Comparison of ENCODE assay signal across 8 cellular contexts in genomic region chr2:157628532-157629415, GRCh38. TPM values are rescaled to one million over a fixed set of nuclear protein-coding genes. Genes with fewer than 3 reads are reported as not detected.
DNase-seq lines count a peak whose midpoint lies in the region; ATAC-seq and TF ChIP-seq lines count a peak whose summit lies in the region.

ACVR1C (minus strand) TSS chr2:157628864; CDS start chr2:157628644, 220 bp downstream.

- H4K8ac ChIP-seq in trophoblast cell (ENCODE audit: low read depth, low read length): no peak within 1 kb of the TSS

- H3K9me3 ChIP-seq in SK-N-SH: no peaks in the 10 kb centered on the region
- H3K9me3 ChIP-seq in heart left ventricle: no peaks in the 10 kb centered on the region
- peaks cover 2% of the 10 kb centered on the region for H3K9me3 ChIP-seq in trophoblast cell (ENCODE audit: insufficient read depth, low read depth, low read length)
- no peaks in the 10 kb centered on the region for H3K9me3 ChIP-seq in tibial nerve

- H3F3A ChIP-seq in SK-N-SH (replicated peaks; ENCODE audit: insufficient read depth): peaks cover 5% of the 10 kb centered on the region

- H4K91ac ChIP-seq in trophoblast cell (ENCODE audit: low read depth, low read length): no peak within 1 kb of the TSS

- H2BK120ac ChIP-seq in trophoblast cell (ENCODE audit: insufficient read depth, low read length, poor library complexity): no peak within 1 kb of the TSS

- H3K4me1 ChIP-seq in SK-N-SH (ENCODE audit: control insufficient read depth in 1 of 2, insufficient read depth in 2 of 2, low read depth in 1 of 2, low read length in 1 of 2) (peaks cover 0 to 10% of the 10 kb centered on the region in 2 experiments; a peak in 1 of 4 replicates), heart left ventricle (peaks cover 0 to 14% (median 3%) of the 10 kb centered on the region in 12 donors), trophoblast cell (ENCODE audit: control insufficient read depth in 1 of 2, insufficient read depth in 2 of 2, low read length in 2 of 2) (peaks cover 6% of the 10 kb centered on the region in 2 experiments), tibial nerve (peaks cover 0 to 17% (median 4%) of the 10 kb centered on the region in 4 donors)

- peaks cover 28% of the 10 kb centered on the region for H3K4me1 Mint-ChIP-seq in activated naive CD8-positive, alpha-beta T cell treated with anti-CD3 and anti-CD28 coated beads, Interleukin-2, amount 50 U/mL, for 24 hours

- H3K36me3 ChIP-seq in SK-N-SH (replicated peaks in 1 of 2; ENCODE audit: control insufficient read depth in 1 of 2, insufficient read depth in 2 of 2, low read length in 1 of 2) (no peaks in the 10 kb centered on the region), heart left ventricle (no peaks in the 10 kb centered on the region), trophoblast cell (ENCODE audit: control insufficient read depth in 1 of 2, insufficient read depth in 2 of 2, low read length in 2 of 2) (no peaks in the 10 kb centered on the region), tibial nerve (no peaks in the 10 kb centered on the region)

- H3K79me2 ChIP-seq in SK-N-SH (ENCODE audit: insufficient read depth) (no peaks in the 10 kb centered on the region), trophoblast cell (ENCODE audit: control insufficient read depth, insufficient read depth, low read length, poor library complexity) (no peaks in the 10 kb centered on the region)

- no peaks in the 10 kb centered on the region for H3K36me3 Mint-ChIP-seq in activated naive CD8-positive, alpha-beta T cell treated with anti-CD3 and anti-CD28 coated beads, Interleukin-2, amount 50 U/mL, for 24 hours (ENCODE audit: low read depth)

- intact Hi-C loops in heart left ventricle (cut with DNase I): no loop called here

- peak; percentile 82 for ATAC-seq in GM21737 (IDR thresholded peaks at IDR 0.05; ENCODE audit: unreplicated experiment)
- ATAC-seq in activated naive CD8-positive, alpha-beta T cell treated with anti-CD3 and anti-CD28 coated beads, Interleukin-2, amount 50 U/mL, for 24 hours: peak; percentile 79
- peak; percentile 47 to 95 (median 87) for ATAC-seq in heart left ventricle

- H3K4me3 ChIP-seq in SK-N-SH (ENCODE audit: low read depth in 2 of 2, low read length in 1 of 2) (peak within 1 kb of the TSS; percentile 58 to 63), heart left ventricle (peak within 1 kb of the TSS; percentile 19 to 67 (median 54)), trophoblast cell (ENCODE audit: low read depth, low read length) (peak within 1 kb of the TSS; percentile 39), tibial nerve (peak within 1 kb of the TSS; percentile 36 to 55 (median 51))

- CTCF ChIA-PET in SK-N-SH (lab: Yijun Ruan, JAX): interaction anchor here (0.6 to 5.4 kb wide), 32 partner anchors 9 to 1125 kb away, joined by 3 to 34 read pairs (median 4); no protein-coding TSS in a partner anchor

- TF ChIP-seq EP300 in SK-N-SH (IDR thresholded peaks at IDR 0.05; ENCODE audit: borderline replicate concordance in 1 of 2, low read depth in 1 of 2, low read length in 1 of 2) (no peak), tibial nerve (IDR thresholded peaks at IDR 0.05) (no peak)

- no peak within 1 kb of the TSS for H3K18ac ChIP-seq in trophoblast cell (ENCODE audit: low read length)

- POLR2A ChIA-PET in SK-N-SH (lab: Yijun Ruan, JAX): interaction anchor here (0.7 kb wide), 1 partner anchor 344 kb away, joined by 4 read pairs; no protein-coding TSS in a partner anchor

- no peaks in the 10 kb centered on the region for H3K79me1 ChIP-seq in trophoblast cell (ENCODE audit: low read length)

- H2AFZ ChIP-seq in SK-N-SH (ENCODE audit: low read depth): peak within 1 kb of the TSS; percentile 85; the same call in 1 of the 2 replicates
- H2AFZ ChIP-seq in trophoblast cell (ENCODE audit: insufficient read depth, low read length, poor library complexity): peak within 1 kb of the TSS; percentile 78

- peak within 1 kb of the TSS; percentile 61 for H3K27ac Mint-ChIP-seq in activated naive CD8-positive, alpha-beta T cell treated with anti-CD3 and anti-CD28 coated beads, Interleukin-2, amount 50 U/mL, for 24 hours

- H4K20me1 ChIP-seq in SK-N-SH (ENCODE audit: insufficient read depth): no peaks in the 10 kb centered on the region

- no peak for TF ChIP-seq RAD21 in SK-N-SH (IDR thresholded peaks at IDR 0.05; ENCODE audit: low read length)

- H3K4me2 ChIP-seq in SK-N-SH: peak within 1 kb of the TSS; percentile 93
- H3K4me2 ChIP-seq in trophoblast cell (ENCODE audit: low read length): peak within 1 kb of the TSS; percentile 86

- WGBS in SK-N-SH (ENCODE audit: low lambda C conversion rate): 2% methylated on average over 20 of the region's 76 CpGs
- WGBS in heart left ventricle, 4 donors: 1 to 3% (median 1%) methylated on average over 10 to 76 of the region's 76 CpGs
- WGBS in trophoblast cell (ENCODE audit: extremely low coverage, insufficient coverage, insufficient read length): no CpG with 5 or more reads among the region's 76 CpGs
- WGBS in tibial nerve, 2 donors: 1 to 3% methylated on average over 47 of the region's 76 CpGs

- H2BK5ac ChIP-seq in trophoblast cell (ENCODE audit: low read depth, low read length, poor library complexity): no peak within 1 kb of the TSS

- DNase-seq in Daoy (ENCODE audit: low read depth): peak; percentile 74
- peak; percentile 33 for DNase-seq in KG1 (lab: John Stamatoyannopoulos, UW)
- DNase-seq in SK-N-SH: peak; percentile 92
- DNase-seq in activated naive CD8-positive, alpha-beta T cell treated with anti-CD3 and anti-CD28 coated beads, Interleukin-2, amount 50 U/mL, for 24 hours: peak; percentile 67
- DNase-seq in heart left ventricle: peak; percentile 34 to 63 (median 40)
- DNase-seq in trophoblast cell: peak; percentile 67
- peak in 1 of 2 donors; percentile 29 for DNase-seq in tibial nerve (ENCODE audit: low spot score in 2 of 2)

- TF ChIP-seq CTCF in SK-N-SH (IDR thresholded peaks at IDR 0.05) (peak; percentile 72), heart left ventricle (IDR thresholded peaks at IDR 0.05) (peak; percentile 24 to 58 (median 37)), tibial nerve (IDR thresholded peaks at IDR 0.05) (peak; percentile 24 to 41 (median 29))

- peaks cover 16% of the 10 kb centered on the region for H3K27me3 ChIP-seq in SK-N-SH (ENCODE audit: insufficient read depth)
- peaks cover 0 to 21% (median 8%) of the 10 kb centered on the region in 9 donors for H3K27me3 ChIP-seq in heart left ventricle
- peaks cover 8% of the 10 kb centered on the region for H3K27me3 ChIP-seq in trophoblast cell (ENCODE audit: insufficient read depth, low read length)
- peaks cover 0 to 13% of the 10 kb centered on the region in 2 donors for H3K27me3 ChIP-seq in tibial nerve

- no peak within 1 kb of the TSS for H3K4ac ChIP-seq in trophoblast cell (ENCODE audit: low read depth, low read length)

- no peaks in the 10 kb centered on the region for H3K9me2 ChIP-seq in SK-N-SH

- no peak within 1 kb of the TSS for H3K9ac ChIP-seq in SK-N-SH
- H3K9ac ChIP-seq in trophoblast cell (ENCODE audit: low read length): peak within 1 kb of the TSS; percentile 36

- no peak within 1 kb of the TSS for H2AK5ac ChIP-seq in trophoblast cell (ENCODE audit: low read length)

- peaks cover 24% of the 10 kb centered on the region for H3K27me3 Mint-ChIP-seq in activated naive CD8-positive, alpha-beta T cell treated with anti-CD3 and anti-CD28 coated beads, Interleukin-2, amount 50 U/mL, for 24 hours

- H4K12ac ChIP-seq in trophoblast cell (ENCODE audit: low read depth, low read length): no peak within 1 kb of the TSS

- no peak within 1 kb of the TSS for H2BK12ac ChIP-seq in trophoblast cell (ENCODE audit: low read length)

- H3K4me3 Mint-ChIP-seq in activated naive CD8-positive, alpha-beta T cell treated with anti-CD3 and anti-CD28 coated beads, Interleukin-2, amount 50 U/mL, for 24 hours: peak within 1 kb of the TSS; percentile 77

- H3K14ac ChIP-seq in trophoblast cell (ENCODE audit: low read length): no peak within 1 kb of the TSS

- peaks cover 4% of the 10 kb centered on the region for H3K9me3 Mint-ChIP-seq in activated naive CD8-positive, alpha-beta T cell treated with anti-CD3 and anti-CD28 coated beads, Interleukin-2, amount 50 U/mL, for 24 hours

- H3K23ac ChIP-seq in trophoblast cell (ENCODE audit: low read length): no peak within 1 kb of the TSS

- TF ChIP-seq POLR2A in heart left ventricle (IDR thresholded peaks at IDR 0.05) (no peak), tibial nerve (IDR thresholded peaks at IDR 0.05) (no peak)

- H3K27ac ChIP-seq in SK-N-SH (ENCODE audit: low read depth in 2 of 2, low read length in 1 of 2) (no peak within 1 kb of the TSS), heart left ventricle (peak within 1 kb of the TSS in 2 of 12 donors; percentile 44 to 65), trophoblast cell (ENCODE audit: low read depth, low read length) (no peak within 1 kb of the TSS), tibial nerve (peak within 1 kb of the TSS in 2 of 4 donors; percentile 40 to 43)

RNA-seq across cellular contexts. Expression of gene ACVR1C, which starts in this region (rescaled TPM):
- 0.34 and 0.39 TPM in 2 replicates for total RNA-seq in Daoy (2014; rRNA removed; shearing (Covaris generic))
- polyA plus RNA-seq in SK-N-SH (2012; rRNA removed) (0.03 TPM in 1 of 2 replicates, not detected in the other), heart left ventricle (under 1 TPM; 0.08 to 0.21 TPM)
- polyA plus RNA-seq in SK-N-SH (2012; cell fraction: cytosol; rRNA removed): 0.01 TPM in 2 replicates
- polyA plus RNA-seq in SK-N-SH (2012; cell fraction: nucleus; rRNA removed): 0.01 and 0.04 TPM in 2 replicates
- total RNA-seq in heart left ventricle (1 to 10 TPM in 1 of 9 donors, under 1 TPM in 8; 0.09 to 7.3 (median 0.20) TPM), tibial nerve (1 to 10 TPM; 1.4 to 9.4 (median 5.4) TPM)
- polyA plus RNA-seq in trophoblast cell (2013): 0.28 and 0.33 TPM in 2 replicates

Comparison
In these comparisons a context has a peak if more than half of its experiments do, and no peak if none do; other contexts are left out.
1. Peak in DNase-seq in Daoy; RNA of the gene not detected or under 1 TPM.
2. Peak in DNase-seq, H3K4me3 ChIP-seq and H3K4me2 ChIP-seq in SK-N-SH; RNA of the gene not detected or under 1 TPM.